In the genomic region with DNA sequence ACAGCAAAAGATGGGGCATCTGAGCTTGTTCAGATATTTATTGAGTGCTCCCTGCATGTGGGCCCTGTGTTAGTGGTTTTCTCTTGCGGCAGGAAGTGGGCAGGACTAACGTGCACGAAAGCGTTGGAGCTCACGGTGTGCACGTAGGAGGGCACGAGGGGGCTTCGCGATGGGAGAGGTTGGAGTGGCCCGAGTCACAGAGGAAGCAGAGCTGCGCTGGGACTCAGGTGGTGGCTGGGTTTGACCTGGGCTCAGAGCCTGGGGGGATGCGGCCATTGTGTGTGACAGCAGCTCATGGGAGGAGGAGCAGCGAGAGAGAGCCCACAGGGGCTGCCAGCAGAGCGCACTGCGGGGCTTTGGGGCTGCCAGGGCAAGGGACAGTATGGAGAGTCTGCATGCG, we compare ENCODE assay signal across 12 cellular contexts. TPM values are rescaled to one million over a fixed set of nuclear protein-coding genes. Genes with fewer than 3 reads are reported as not detected.
DNase-seq lines count a peak whose midpoint lies in the region; ATAC-seq and TF ChIP-seq lines count a peak whose summit lies in the region.
"Had no signal": no experiment of that assay in that cellular context is flagged by ENCODE, and none has a peak within 500 bp of the region (broad histone marks: within the 10 kb centered on the region; RNA-seq: fewer than 3 reads in every experiment).

No MANE protein-coding gene starts in this region.

- no peak for TF ChIP-seq POLR2A in suprapubic skin (IDR thresholded peaks at IDR 0.05)

- no peaks in the 10 kb centered on the region for H3K9me3 Mint-ChIP-seq in immature natural killer cell
- H3K9me3 Mint-ChIP-seq: WTC11 had no signal

- no peak for TF ChIP-seq CTCF in RWPE1 (conservative IDR thresholded peaks at IDR 0.05; ENCODE audit: low read depth)
- TF ChIP-seq CTCF in suprapubic skin (IDR thresholded peaks at IDR 0.05): no peak

- ATAC-seq in GM21360 (IDR thresholded peaks at IDR 0.05; ENCODE audit: unreplicated experiment): no peak
- ATAC-seq: WTC11 had no signal

- peak overlapping the region; percentile 84 to 95 (median 92) for H3K27ac Mint-ChIP-seq in immature natural killer cell
- H3K27ac Mint-ChIP-seq: WTC11 had no signal

- H3K9me3 ChIP-seq in suprapubic skin: no peaks in the 10 kb centered on the region

- H3K27ac ChIP-seq in RWPE1 (peak overlapping the region; percentile 92), suprapubic skin (no peak overlapping the region)

- CTCF ChIA-PET in RWPE1 (lab: Yijun Ruan, JAX): interaction anchor here (0.7 to 1.4 kb wide), 2 partner anchors 214 to 325 kb away, joined by 3 to 5 read pairs; no protein-coding TSS in a partner anchor

- peaks cover 12% of the 10 kb centered on the region for H3K4me1 ChIP-seq in suprapubic skin

- peak overlapping the region; percentile 55 to 82 (median 77) for H3K4me3 Mint-ChIP-seq in immature natural killer cell
- H3K4me3 Mint-ChIP-seq: WTC11 had no signal

- H3K4me3 ChIP-seq in suprapubic skin: no peak overlapping the region
- H3K4me3 ChIP-seq: lung, smooth muscle cell had no signal

- no peak for TF ChIP-seq EP300 in suprapubic skin (IDR thresholded peaks at IDR 0.05)

- H3K27me3 ChIP-seq in suprapubic skin: no peaks in the 10 kb centered on the region

- DNase-seq in RWPE1 (ENCODE audit: low spot score): no peak
- DNase-seq in activated T-cell treated with anti-CD3 and anti-CD28 coated beads for 4 hours: peak; percentile 52
- DNase-seq in immature natural killer cell: peak; percentile 64 to 79 (median 69)
- peak; percentile 34 to 39 for DNase-seq in stimulated activated CD8-positive, alpha-beta memory T cell treated with anti-CD3 and anti-CD28 coated beads, Interleukin-4, amount 100 ng/mL, for 1 hour (ENCODE audit: low read depth in 2 of 2, low spot score in 1 of 2)
- no peak for DNase-seq in LoVo (ENCODE audit: low spot score)
- DNase-seq in RKO (ENCODE audit: low spot score): no peak
- no peak for DNase-seq in suprapubic skin (ENCODE audit: low spot score in 2 of 2)
- DNase-seq: NCI-H2227 treated with DMSO at 0.1 percent for 48 hours had no signal

- WGBS in suprapubic skin: 87% methylated on average over 16 of the region's 16 CpGs

- POLR2A ChIA-PET in RWPE1 (lab: Yijun Ruan, JAX; ENCODE audit: low non-redundant PET): no interaction called here

- H3K4me1 Mint-ChIP-seq in immature natural killer cell: peaks cover 39 to 41% of the 10 kb centered on the region in 2 donors

- peaks cover 0 to 8% (median 6%) of the 10 kb centered on the region in 3 donors for H3K27me3 Mint-ChIP-seq in immature natural killer cell (ENCODE audit: low read depth in 3 of 3)

- H3K36me3 Mint-ChIP-seq in immature natural killer cell: peaks cover 25 to 71% (median 35%) of the 10 kb centered on the region in 3 donors

- peaks cover 100% of the 10 kb centered on the region for H3K36me3 ChIP-seq in suprapubic skin

RNA-seq across cellular contexts. Expression of a gene that starts 7.7 kb away (rescaled TPM):
- polyA plus RNA-seq in immature natural killer cell: 10 to 100 TPM in 1 of 3 donors, 1 to 10 TPM in 2; 7.6 to 14.9 (median 9.6) TPM
- 10 to 100 TPM; 15.3 to 46.1 (median 20.0) TPM for total RNA-seq in suprapubic skin

RNA-seq across cellular contexts. Expression of a gene that starts 26.4 kb away (rescaled TPM):
- 1 to 10 TPM; 1.3 to 6.5 (median 2.8) TPM for polyA plus RNA-seq in immature natural killer cell
- total RNA-seq in suprapubic skin: 1 to 10 TPM; 1.4 to 6.8 (median 2.1) TPM

RNA-seq across cellular contexts. Expression of a gene that starts 55.3 kb away (rescaled TPM):
- under 1 TPM in 1 of 3 donors, not detected in 2; 0.35 TPM for polyA plus RNA-seq in immature natural killer cell
- total RNA-seq in suprapubic skin: 100 to 1,000 TPM in 1 of 4 donors, 10 to 100 TPM in 3; 50.0 to 448 (median 92.1) TPM
- total RNA-seq: smooth muscle cell had no signal

Comparison
In these comparisons a context has a peak if more than half of its experiments do, and no peak if none do; other contexts are left out.
1. DNase-seq: peak in activated T-cell treated with anti-CD3 and anti-CD28 coated beads for 4 hours (single experiment), immature natural killer cell (3 of 3) and stimulated activated CD8-positive, alpha-beta memory T cell treated with anti-CD3 and anti-CD28 coated beads, Interleukin-4, amount 100 ng/mL, for 1 hour (2 of 2); none in RWPE1 (single experiment), LoVo (single experiment), RKO (single experiment) and suprapubic skin (0 of 2).